ENCODE assay signal across 9 cellular contexts in genomic region chr12:93847517-93848452, GRCh38.
DNase-seq lines count a peak whose midpoint lies in the region; ATAC-seq and TF ChIP-seq lines count a peak whose summit lies in the region.
"Had no signal": no experiment of that assay in that cellular context is flagged by ENCODE, and none has a peak within 500 bp of the region (broad histone marks: within the 10 kb centered on the region; RNA-seq: fewer than 3 reads in every experiment).

No MANE protein-coding gene starts in this region.

- H3K27me3 Mint-ChIP-seq in progenitor cell of endocrine pancreas: no peaks in the 10 kb centered on the region

- no peak overlapping the region for H3K27ac ChIP-seq in caudate nucleus (ENCODE audit: low read depth, low read length)
- H3K27ac ChIP-seq: epithelial cell of prostate had no signal

- H3K9me3 Mint-ChIP-seq in progenitor cell of endocrine pancreas (ENCODE audit: low read depth): no peaks in the 10 kb centered on the region

- H3K27ac Mint-ChIP-seq in progenitor cell of endocrine pancreas: no peak overlapping the region

- no peaks in the 10 kb centered on the region for H3K36me3 Mint-ChIP-seq in progenitor cell of endocrine pancreas (ENCODE audit: insufficient read depth)

- TF ChIP-seq CTCF in GM10248 (IDR thresholded peaks at IDR 0.05; ENCODE audit: control extremely low read depth, extremely low read depth, low read depth, missing control alignments) (no peak), progenitor cell of endocrine pancreas (IDR thresholded peaks at IDR 0.05; ENCODE audit: unreplicated experiment) (no peak)

- H3K4me3 Mint-ChIP-seq in progenitor cell of endocrine pancreas (ENCODE audit: low read depth): no peak overlapping the region

- CTCF ChIA-PET in GM10248 (lab: Yijun Ruan, JAX): interaction anchor here (1.3 to 1.7 kb wide), 3 partner anchors 8 to 16 kb away, joined by 3 to 4 read pairs (median 3); no protein-coding TSS in a partner anchor

- peak; percentile 72 for ATAC-seq in GM21367 (IDR thresholded peaks at IDR 0.05; ENCODE audit: unreplicated experiment)
- ATAC-seq in HG03457 (IDR thresholded peaks at IDR 0.05; ENCODE audit: unreplicated experiment): peak; percentile 61

- POLR2A ChIA-PET in GM10248 (lab: Yijun Ruan, JAX): no interaction called here

- H3K4me1 Mint-ChIP-seq in progenitor cell of endocrine pancreas (ENCODE audit: low read depth): no peaks in the 10 kb centered on the region

- DNase-seq in GM10248 (ENCODE audit: extremely low spot score): peak; percentile 73
- DNase-seq in amniotic epithelial cell (ENCODE audit: low read depth): peak; percentile 82
- DNase-seq in progenitor cell of endocrine pancreas (ENCODE audit: low spot score, unreplicated experiment): no peak
- DNase-seq in NCI-H187 treated with DMSO at 0.1 percent for 48 hours (lab: John Stamatoyannopoulos, UW): no peak
- DNase-seq in caudate nucleus (lab: John Stamatoyannopoulos, UW): no peak
- DNase-seq in HuH-7.5 (ENCODE audit: low spot score): no peak

Comparison
In these comparisons a context has a peak if more than half of its experiments do, and no peak if none do; other contexts are left out.
1. DNase-seq: peak in GM10248 (single experiment) and amniotic epithelial cell (single experiment); none in progenitor cell of endocrine pancreas (single experiment), NCI-H187 treated with DMSO at 0.1 percent for 48 hours (single experiment), caudate nucleus (0 of 61) and HuH-7.5 (single experiment).